In the genomic region with DNA sequence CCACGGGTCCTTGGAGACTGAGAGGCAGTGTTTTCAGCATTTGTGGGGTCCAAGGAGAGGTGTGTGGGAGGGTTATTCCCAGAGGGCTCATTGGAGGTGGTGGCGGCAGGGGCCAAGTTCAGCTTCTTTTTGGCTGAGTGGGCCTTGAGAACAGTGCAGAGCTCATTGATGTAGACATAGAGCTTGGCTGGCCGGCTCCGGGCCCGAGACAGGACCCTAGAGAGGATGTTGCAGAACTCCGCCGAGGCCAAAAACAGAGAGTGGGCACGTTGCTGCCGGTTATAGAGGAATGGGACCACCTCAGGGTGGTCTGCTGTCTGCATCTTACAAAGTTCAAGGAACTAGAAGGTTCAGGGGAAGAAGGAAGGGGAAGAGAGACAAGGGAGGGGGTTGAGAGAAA, we compare ENCODE assay signal across 10 cellular contexts. TPM values are rescaled to one million over a fixed set of nuclear protein-coding genes. Genes with fewer than 3 reads are reported as not detected.
DNase-seq lines count a peak whose midpoint lies in the region; ATAC-seq, FAIRE-seq and TF ChIP-seq lines count a peak whose summit lies in the region.
"Had no signal": no experiment of that assay in that cellular context is flagged by ENCODE, and none has a peak within 500 bp of the region (broad histone marks: within the 10 kb centered on the region; RNA-seq: fewer than 3 reads in every experiment).

No MANE protein-coding gene starts in this region.

- no peak overlapping the region for H4K91ac ChIP-seq in trophoblast cell (ENCODE audit: low read depth, low read length)

- H3K9me3 ChIP-seq in keratinocyte (ENCODE audit: control insufficient read depth, low read depth, low read length) (no peaks in the 10 kb centered on the region), thoracic aorta (no peaks in the 10 kb centered on the region), trophoblast cell (ENCODE audit: insufficient read depth, low read depth, low read length) (no peaks in the 10 kb centered on the region)
- H3K9me3 ChIP-seq: body of pancreas had no signal

- no peaks in the 10 kb centered on the region for H3K27me3 Mint-ChIP-seq in activated T-cell treated with anti-CD3 and anti-CD28 coated beads, Interleukin-2, amount 50 U/mL, for 72 hours (ENCODE audit: low read depth)
- no peaks in the 10 kb centered on the region for H3K27me3 Mint-ChIP-seq in activated T-helper 1 cell treated with anti-CD3 and anti-CD28 coated beads, Interleukin-12 subunit alpha, Interleukin-12 subunit beta, Interleukin-2, Interleukin-4 antibody, amounts not matched to agents 30 ng/mL and 10 ng/mL and 1 ng/mL, durations not matched to agents 14 hours and 24 hours and 36 hours (ENCODE audit: insufficient read depth)

- no peak overlapping the region for H2BK5ac ChIP-seq in trophoblast cell (ENCODE audit: low read depth, low read length, poor library complexity)

- H3K4ac ChIP-seq in trophoblast cell (ENCODE audit: low read depth, low read length), result no peak overlapping the region

- H3K9me1 ChIP-seq in keratinocyte (ENCODE audit: control insufficient read depth, extremely low read depth, insufficient read depth, low read length), result no peaks in the 10 kb centered on the region

- H3K9ac ChIP-seq in keratinocyte (ENCODE audit: control insufficient read depth, extremely low read depth, insufficient read depth, low read length), result peak overlapping the region; percentile 31
- no peak overlapping the region for H3K9ac ChIP-seq in trophoblast cell (ENCODE audit: low read length)

- H3K36me3 ChIP-seq in keratinocyte (ENCODE audit: control insufficient read depth in 2 of 2, extremely low read depth in 1 of 2, insufficient read depth in 2 of 2, low read length in 2 of 2) (peaks cover 20 to 27% of the 10 kb centered on the region in 2 experiments), thoracic aorta (peaks cover 16% of the 10 kb centered on the region), trophoblast cell (ENCODE audit: control insufficient read depth in 1 of 2, insufficient read depth in 2 of 2, low read length in 2 of 2) (peaks cover 30 to 33% of the 10 kb centered on the region in 2 experiments)

- H3K14ac ChIP-seq in trophoblast cell (ENCODE audit: low read length), result no peak overlapping the region

- H3K4me1 ChIP-seq in keratinocyte (ENCODE audit: control insufficient read depth, extremely low read depth, insufficient read depth, low read length), result peaks cover 45% of the 10 kb centered on the region
- H3K4me1 ChIP-seq in thoracic aorta (ENCODE audit: control insufficient read depth in 1 of 2, low read depth in 2 of 2), result peaks cover 49 to 58% of the 10 kb centered on the region in 2 donors
- peaks cover 20 to 27% of the 10 kb centered on the region in 2 experiments for H3K4me1 ChIP-seq in trophoblast cell (ENCODE audit: control insufficient read depth in 1 of 2, insufficient read depth in 2 of 2, low read length in 2 of 2)

- no peak overlapping the region for H3K23ac ChIP-seq in trophoblast cell (ENCODE audit: low read length)

- H3K4me3 ChIP-seq in keratinocyte (ENCODE audit: control insufficient read depth in 2 of 3, extremely low read depth in 1 of 3, insufficient read depth in 2 of 3, low read depth in 1 of 3, low read length in 3 of 3) (peak overlapping the region; percentile 4 to 65 (median 25)), thoracic aorta (peak overlapping the region; percentile 33), trophoblast cell (ENCODE audit: low read depth, low read length) (no peak overlapping the region)
- H3K4me3 ChIP-seq: body of pancreas had no signal

- no peaks in the 10 kb centered on the region for H3K27me3 ChIP-seq in keratinocyte (ENCODE audit: control insufficient read depth, extremely low read depth, insufficient read depth, low read length)
- H3K27me3 ChIP-seq in thoracic aorta (replicated peaks; ENCODE audit: insufficient read depth), result no peaks in the 10 kb centered on the region
- H3K27me3 ChIP-seq in trophoblast cell (ENCODE audit: insufficient read depth, low read length), result no peaks in the 10 kb centered on the region
- H3K27me3 ChIP-seq: body of pancreas had no signal

- H2AFZ ChIP-seq in keratinocyte (ENCODE audit: control insufficient read depth, low read length) (no peak overlapping the region), trophoblast cell (ENCODE audit: insufficient read depth, low read length, poor library complexity) (no peak overlapping the region)

- H3K27ac Mint-ChIP-seq in activated T-cell treated with anti-CD3 and anti-CD28 coated beads, Interleukin-2, amount 50 U/mL, for 72 hours, result peak overlapping the region; percentile 18
- H3K27ac Mint-ChIP-seq in activated T-helper 1 cell treated with anti-CD3 and anti-CD28 coated beads, Interleukin-12 subunit alpha, Interleukin-12 subunit beta, Interleukin-2, Interleukin-4 antibody, amounts not matched to agents 30 ng/mL and 10 ng/mL and 1 ng/mL, durations not matched to agents 14 hours and 24 hours and 36 hours, result peak overlapping the region; percentile 84

- H3K4me1 Mint-ChIP-seq in activated T-cell treated with anti-CD3 and anti-CD28 coated beads, Interleukin-2, amount 50 U/mL, for 72 hours (ENCODE audit: low read depth), result peaks cover 71% of the 10 kb centered on the region
- peaks cover 68% of the 10 kb centered on the region for H3K4me1 Mint-ChIP-seq in activated T-helper 1 cell treated with anti-CD3 and anti-CD28 coated beads, Interleukin-12 subunit alpha, Interleukin-12 subunit beta, Interleukin-2, Interleukin-4 antibody, amounts not matched to agents 30 ng/mL and 10 ng/mL and 1 ng/mL, durations not matched to agents 14 hours and 24 hours and 36 hours (ENCODE audit: low read depth)

- H3K79me2 ChIP-seq in keratinocyte (ENCODE audit: control insufficient read depth, insufficient read depth, low read length) (peaks cover 41% of the 10 kb centered on the region), trophoblast cell (ENCODE audit: control insufficient read depth, insufficient read depth, low read length, poor library complexity) (peaks cover 10% of the 10 kb centered on the region)

- H3K4me3 Mint-ChIP-seq in activated T-cell treated with anti-CD3 and anti-CD28 coated beads, Interleukin-2, amount 50 U/mL, for 72 hours, result peak overlapping the region; percentile 72 to 100
- peak overlapping the region; percentile 97 for H3K4me3 Mint-ChIP-seq in activated T-helper 1 cell treated with anti-CD3 and anti-CD28 coated beads, Interleukin-12 subunit alpha, Interleukin-12 subunit beta, Interleukin-2, Interleukin-4 antibody, amounts not matched to agents 30 ng/mL and 10 ng/mL and 1 ng/mL, durations not matched to agents 14 hours and 24 hours and 36 hours

- DNase-seq in activated T-cell treated with anti-CD3 and anti-CD28 coated beads, Interleukin-2, amount 50 U/mL, for 72 hours, result no peak
- DNase-seq in activated T-cell treated with anti-CD3 and anti-CD28 coated beads for 4 hours (no peak), keratinocyte (ENCODE audit: low read depth, low spot score) (no peak), thoracic aorta (ENCODE audit: low spot score) (no peak), NCI-H345 treated with DMSO at 0.1 percent for 48 hours (lab: John Stamatoyannopoulos, UW; ENCODE audit: unreplicated experiment) (no peak), NCI-H1436 treated with DMSO at 0.1 percent for 48 hours (lab: John Stamatoyannopoulos, UW) (no peak), trophoblast cell (no peak)
- DNase-seq in activated T-helper 1 cell treated with anti-CD3 and anti-CD28 coated beads, Interleukin-12 subunit alpha, Interleukin-12 subunit beta, Interleukin-2, Interleukin-4 antibody, amounts not matched to agents 30 ng/mL and 10 ng/mL and 1 ng/mL, durations not matched to agents 14 hours and 24 hours and 36 hours (ENCODE audit: low spot score), result no peak
- DNase-seq: body of pancreas, C1 segment of cervical spinal cord had no signal

- no peak overlapping the region for H4K12ac ChIP-seq in trophoblast cell (ENCODE audit: low read depth, low read length)

- dilution Hi-C loops in keratinocyte (cut with MboI; ENCODE audit: extremely low pct_ligation_motif_present, low sequenced_read_pairs), result no loop called here

- no peak overlapping the region for H2AK5ac ChIP-seq in trophoblast cell (ENCODE audit: low read length)

- no peak for ATAC-seq in activated T-cell treated with anti-CD3 and anti-CD28 coated beads, Interleukin-2, amount 50 U/mL, for 72 hours (replicated peaks in 1 of 2)
- ATAC-seq in thoracic aorta (ENCODE audit: insufficient number of reproducible peaks, low FRiP score, low read depth), result no peak
- ATAC-seq: body of pancreas had no signal

- peaks cover 11% of the 10 kb centered on the region for H3K79me1 ChIP-seq in trophoblast cell (ENCODE audit: low read length)

- no peak for TF ChIP-seq CTCF in keratinocyte (optimal IDR thresholded peaks at IDR 0.05 in 1 of 3, IDR thresholded peaks at IDR 0.05 in 1 of 3, conservative IDR thresholded peaks at IDR 0.05 in 1 of 3; ENCODE audit: extremely low read depth in 1 of 3, insufficient read depth in 2 of 3, low read length in 3 of 3)
- TF ChIP-seq CTCF in thoracic aorta (IDR thresholded peaks at IDR 0.05), result no peak

- intact Hi-C loops in activated T-helper 1 cell treated with anti-CD3 and anti-CD28 coated beads, Interleukin-12 subunit alpha, Interleukin-12 subunit beta, Interleukin-2, Interleukin-4 antibody, amounts not matched to agents 30 ng/mL and 10 ng/mL and 1 ng/mL, durations not matched to agents 14 hours and 24 hours and 36 hours (cut with micrococcal nuclease), result no loop called here

- no peak overlapping the region for H2BK120ac ChIP-seq in trophoblast cell (ENCODE audit: insufficient read depth, low read length, poor library complexity)

- H2BK12ac ChIP-seq in trophoblast cell (ENCODE audit: low read length), result no peak overlapping the region

- no peak for FAIRE-seq in keratinocyte (lab: Jason Lieb, UNC)

- H3K36me3 Mint-ChIP-seq in activated T-cell treated with anti-CD3 and anti-CD28 coated beads, Interleukin-2, amount 50 U/mL, for 72 hours (ENCODE audit: insufficient read depth in 2 of 2), result peaks cover 11 to 32% of the 10 kb centered on the region in 2 donors
- peaks cover 39% of the 10 kb centered on the region for H3K36me3 Mint-ChIP-seq in activated T-helper 1 cell treated with anti-CD3 and anti-CD28 coated beads, Interleukin-12 subunit alpha, Interleukin-12 subunit beta, Interleukin-2, Interleukin-4 antibody, amounts not matched to agents 30 ng/mL and 10 ng/mL and 1 ng/mL, durations not matched to agents 14 hours and 24 hours and 36 hours (ENCODE audit: low read depth)

- H4K8ac ChIP-seq in trophoblast cell (ENCODE audit: low read depth, low read length), result no peak overlapping the region

- H3K27ac ChIP-seq in keratinocyte (ENCODE audit: control insufficient read depth, insufficient read depth, low read length) (peak overlapping the region; percentile 80), thoracic aorta (peak overlapping the region; percentile 70 to 75), trophoblast cell (ENCODE audit: low read depth, low read length) (no peak overlapping the region)

- no peaks in the 10 kb centered on the region for H3K9me3 Mint-ChIP-seq in activated T-cell treated with anti-CD3 and anti-CD28 coated beads, Interleukin-2, amount 50 U/mL, for 72 hours
- no peaks in the 10 kb centered on the region for H3K9me3 Mint-ChIP-seq in activated T-helper 1 cell treated with anti-CD3 and anti-CD28 coated beads, Interleukin-12 subunit alpha, Interleukin-12 subunit beta, Interleukin-2, Interleukin-4 antibody, amounts not matched to agents 30 ng/mL and 10 ng/mL and 1 ng/mL, durations not matched to agents 14 hours and 24 hours and 36 hours

- H3K18ac ChIP-seq in trophoblast cell (ENCODE audit: low read length), result no peak overlapping the region

- no CpG with 5 or more reads among the region's 9 CpGs for WGBS in trophoblast cell (ENCODE audit: extremely low coverage, insufficient coverage, insufficient read length)

- H3K4me2 ChIP-seq in keratinocyte (ENCODE audit: control insufficient read depth, extremely low read depth, insufficient read depth, low read depth, low read length) (peak overlapping the region; percentile 94), trophoblast cell (ENCODE audit: low read length) (no peak overlapping the region)

- no peaks in the 10 kb centered on the region for H4K20me1 ChIP-seq in keratinocyte (ENCODE audit: control insufficient read depth, extremely low read depth, insufficient read depth, low read length)

RNA-seq across cellular contexts. Expression of a gene that starts 1.5 kb away (rescaled TPM):
- 10 to 100 TPM; 56.5 to 61.3 TPM for total RNA-seq in activated T-cell treated with anti-CD3 and anti-CD28 coated beads, Interleukin-2, amount 50 U/mL, for 72 hours
- total RNA-seq in activated T-helper 1 cell treated with anti-CD3 and anti-CD28 coated beads, Interleukin-12 subunit alpha, Interleukin-12 subunit beta, Interleukin-2, Interleukin-4 antibody, amounts not matched to agents 30 ng/mL and 10 ng/mL and 1 ng/mL, durations not matched to agents 14 hours and 24 hours and 36 hours, result 66.3 and 69.3 TPM in 2 replicates
- 16.3 to 42.8 TPM (median 23.1 TPM) in 3 replicates for polyA plus RNA-seq in keratinocyte
- 39.1 TPM for polyA plus RNA-seq in keratinocyte (2011; ENCODE audit: low read depth)
- polyA plus RNA-seq in keratinocyte (2011; cell fraction: cytosol; rRNA removed), result 25.7 and 38.7 TPM in 2 replicates
- polyA plus RNA-seq in keratinocyte (2011; cell fraction: nucleus; rRNA removed), result 32.3 and 34.2 TPM in 2 replicates
- 32.1 and 59.5 TPM in 2 replicates for polyA plus RNA-seq in keratinocyte (2012; ENCODE audit: low replicate concordance)
- polyA minus RNA-seq in keratinocyte, result 9.1 to 55.7 TPM (median 17.5 TPM) in 3 replicates
- 11.1 TPM for polyA minus RNA-seq in keratinocyte (2011; cell fraction: cytosol; rRNA and poly(A)+ RNA removed)
- polyA minus RNA-seq in keratinocyte (2011; cell fraction: nucleus; rRNA and poly(A)+ RNA removed), result 14.0 and 24.6 TPM in 2 replicates
- 10 to 100 TPM; 32.4 to 78.5 TPM for total RNA-seq in thoracic aorta
- polyA plus RNA-seq in trophoblast cell (2013), result 54.8 and 56.1 TPM in 2 replicates

RNA-seq across cellular contexts. Expression of a gene that starts 3.7 kb away (rescaled TPM):
- total RNA-seq in activated T-cell treated with anti-CD3 and anti-CD28 coated beads, Interleukin-2, amount 50 U/mL, for 72 hours, result 10 to 100 TPM; 14.9 to 16.1 TPM
- total RNA-seq in activated T-helper 1 cell treated with anti-CD3 and anti-CD28 coated beads, Interleukin-12 subunit alpha, Interleukin-12 subunit beta, Interleukin-2, Interleukin-4 antibody, amounts not matched to agents 30 ng/mL and 10 ng/mL and 1 ng/mL, durations not matched to agents 14 hours and 24 hours and 36 hours, result 12.5 and 14.7 TPM in 2 replicates
- 6.0 to 11.4 TPM (median 6.5 TPM) in 3 replicates for polyA plus RNA-seq in keratinocyte
- polyA plus RNA-seq in keratinocyte (2011; ENCODE audit: low read depth), result 1.5 TPM
- 4.2 and 7.3 TPM in 2 replicates for polyA plus RNA-seq in keratinocyte (2011; cell fraction: cytosol; rRNA removed)
- 10.2 and 14.2 TPM in 2 replicates for polyA plus RNA-seq in keratinocyte (2011; cell fraction: nucleus; rRNA removed)
- polyA plus RNA-seq in keratinocyte (2012; ENCODE audit: low replicate concordance), result 7.3 and 9.7 TPM in 2 replicates
- 6.2 to 13.2 TPM (median 10.4 TPM) in 3 replicates for polyA minus RNA-seq in keratinocyte
- polyA minus RNA-seq in keratinocyte (2011; cell fraction: cytosol; rRNA and poly(A)+ RNA removed), result 7.1 TPM
- polyA minus RNA-seq in keratinocyte (2011; cell fraction: nucleus; rRNA and poly(A)+ RNA removed), result 4.5 and 5.5 TPM in 2 replicates
- total RNA-seq in thoracic aorta, result 10 to 100 TPM; 15.0 to 29.5 TPM
- polyA plus RNA-seq in trophoblast cell (2013), result 10.8 and 10.9 TPM in 2 replicates

RNA-seq across cellular contexts. Expression of a gene that starts 7.3 kb away (rescaled TPM):
- total RNA-seq in activated T-cell treated with anti-CD3 and anti-CD28 coated beads, Interleukin-2, amount 50 U/mL, for 72 hours, result 100 to 1,000 TPM; 180 to 210 TPM
- total RNA-seq in activated T-helper 1 cell treated with anti-CD3 and anti-CD28 coated beads, Interleukin-12 subunit alpha, Interleukin-12 subunit beta, Interleukin-2, Interleukin-4 antibody, amounts not matched to agents 30 ng/mL and 10 ng/mL and 1 ng/mL, durations not matched to agents 14 hours and 24 hours and 36 hours, result 264 and 265 TPM in 2 replicates
- polyA plus RNA-seq in keratinocyte, result 22.2 to 82.4 TPM (median 25.0 TPM) in 3 replicates
- polyA plus RNA-seq in keratinocyte (2011; ENCODE audit: low read depth), result 15.6 TPM
- polyA plus RNA-seq in keratinocyte (2011; cell fraction: cytosol; rRNA removed), result 25.8 and 41.5 TPM in 2 replicates
- polyA plus RNA-seq in keratinocyte (2011; cell fraction: nucleus; rRNA removed), result 123 and 164 TPM in 2 replicates
- polyA plus RNA-seq in keratinocyte (2012; ENCODE audit: low replicate concordance), result 39.1 and 78.1 TPM in 2 replicates
- polyA minus RNA-seq in keratinocyte, result 32.8 to 169 TPM (median 33.7 TPM) in 3 replicates
- 109 TPM for polyA minus RNA-seq in keratinocyte (2011; cell fraction: cytosol; rRNA and poly(A)+ RNA removed)
- 137 and 140 TPM in 2 replicates for polyA minus RNA-seq in keratinocyte (2011; cell fraction: nucleus; rRNA and poly(A)+ RNA removed)
- 100 to 1,000 TPM in 1 of 2 donors, 10 to 100 TPM in 1; 88.0 to 107 TPM for total RNA-seq in thoracic aorta
- 62.9 and 65.4 TPM in 2 replicates for polyA plus RNA-seq in trophoblast cell (2013)

RNA-seq across cellular contexts. Expression of a gene that starts 22.5 kb away (rescaled TPM):
- total RNA-seq in activated T-cell treated with anti-CD3 and anti-CD28 coated beads, Interleukin-2, amount 50 U/mL, for 72 hours, result 10 to 100 TPM; 34.3 to 43.7 TPM
- 27.6 and 28.0 TPM in 2 replicates for total RNA-seq in activated T-helper 1 cell treated with anti-CD3 and anti-CD28 coated beads, Interleukin-12 subunit alpha, Interleukin-12 subunit beta, Interleukin-2, Interleukin-4 antibody, amounts not matched to agents 30 ng/mL and 10 ng/mL and 1 ng/mL, durations not matched to agents 14 hours and 24 hours and 36 hours
- polyA plus RNA-seq in keratinocyte, result 33.6 to 57.3 TPM (median 35.8 TPM) in 3 replicates
- 10.8 TPM for polyA plus RNA-seq in keratinocyte (2011; ENCODE audit: low read depth)
- 24.7 and 34.6 TPM in 2 replicates for polyA plus RNA-seq in keratinocyte (2011; cell fraction: cytosol; rRNA removed)
- polyA plus RNA-seq in keratinocyte (2011; cell fraction: nucleus; rRNA removed), result 107 and 125 TPM in 2 replicates
- polyA plus RNA-seq in keratinocyte (2012; ENCODE audit: low replicate concordance), result 31.8 and 45.3 TPM in 2 replicates
- 39.6 to 64.0 TPM (median 56.8 TPM) in 3 replicates for polyA minus RNA-seq in keratinocyte
- polyA minus RNA-seq in keratinocyte (2011; cell fraction: cytosol; rRNA and poly(A)+ RNA removed), result 48.2 TPM
- polyA minus RNA-seq in keratinocyte (2011; cell fraction: nucleus; rRNA and poly(A)+ RNA removed), result 35.5 and 41.4 TPM in 2 replicates
- 10 to 100 TPM; 49.9 to 83.5 TPM for total RNA-seq in thoracic aorta
- polyA plus RNA-seq in trophoblast cell (2013), result 151 and 154 TPM in 2 replicates

RNA-seq across cellular contexts. Expression of a gene that starts 31.8 kb away (rescaled TPM):
- total RNA-seq in activated T-cell treated with anti-CD3 and anti-CD28 coated beads, Interleukin-2, amount 50 U/mL, for 72 hours, result 10 to 100 TPM; 41.9 to 54.6 TPM
- total RNA-seq in activated T-helper 1 cell treated with anti-CD3 and anti-CD28 coated beads, Interleukin-12 subunit alpha, Interleukin-12 subunit beta, Interleukin-2, Interleukin-4 antibody, amounts not matched to agents 30 ng/mL and 10 ng/mL and 1 ng/mL, durations not matched to agents 14 hours and 24 hours and 36 hours, result 122 and 126 TPM in 2 replicates
- 68.3 to 106 TPM (median 68.5 TPM) in 3 replicates for polyA plus RNA-seq in keratinocyte
- 80.6 TPM for polyA plus RNA-seq in keratinocyte (2011; ENCODE audit: low read depth)
- polyA plus RNA-seq in keratinocyte (2011; cell fraction: cytosol; rRNA removed), result 58.1 and 84.8 TPM in 2 replicates
- polyA plus RNA-seq in keratinocyte (2011; cell fraction: nucleus; rRNA removed), result 54.4 and 66.0 TPM in 2 replicates
- polyA plus RNA-seq in keratinocyte (2012; ENCODE audit: low replicate concordance), result 97.1 and 119 TPM in 2 replicates
- 7.9 to 25.1 TPM (median 15.5 TPM) in 3 replicates for polyA minus RNA-seq in keratinocyte
- polyA minus RNA-seq in keratinocyte (2011; cell fraction: cytosol; rRNA and poly(A)+ RNA removed), result 29.5 TPM
- polyA minus RNA-seq in keratinocyte (2011; cell fraction: nucleus; rRNA and poly(A)+ RNA removed), result 6.6 and 8.8 TPM in 2 replicates
- 10 to 100 TPM; 26.8 to 31.9 TPM for total RNA-seq in thoracic aorta
- 67.7 and 69.0 TPM in 2 replicates for polyA plus RNA-seq in trophoblast cell (2013)
